Comparison of ENCODE assay signal across 9 cellular contexts in genomic region chr15:42137461-42138261, GRCh38. TPM values are rescaled to one million over a fixed set of nuclear protein-coding genes. Genes with fewer than 3 reads are reported as not detected.
DNase-seq lines count a peak whose midpoint lies in the region; ATAC-seq and TF ChIP-seq lines count a peak whose summit lies in the region.
"Had no signal": no experiment of that assay in that cellular context is flagged by ENCODE, and none has a peak within 500 bp of the region (broad histone marks: within the 10 kb centered on the region; RNA-seq: fewer than 3 reads in every experiment).

No MANE protein-coding gene starts in this region.

- DNase-seq in AG09309 (ENCODE audit: low read depth) (no peak), GM03348 (ENCODE audit: low spot score) (peak; percentile 79), NCI-H345 treated with DMSO at 0.1 percent for 48 hours (lab: John Stamatoyannopoulos, UW; ENCODE audit: unreplicated experiment) (peak; percentile 29), amniotic stem cell (lab: John Stamatoyannopoulos, UW) (peak; percentile 16), hepatic stellate cell (ENCODE audit: low spot score) (peak; percentile 62), stomach (peak; percentile 25)
- no peak for DNase-seq in effector CD4-positive, alpha-beta T cell

- no peak overlapping the region for H3K27ac ChIP-seq in stomach

- H3K27me3 ChIP-seq in stomach = no peaks in the 10 kb centered on the region

- no peaks in the 10 kb centered on the region for H3K4me1 ChIP-seq in stomach

- 47 to 53% (median 50%) methylated on average over 10 to 11 of the region's 11 CpGs for WGBS in stomach, 5 donors

- no peaks in the 10 kb centered on the region for H3K9me3 ChIP-seq in stomach

- no peak for ATAC-seq in GM21786 (IDR thresholded peaks at IDR 0.05; ENCODE audit: unreplicated experiment)

- intact Hi-C loops in stomach (cut with DNase I; ENCODE audit: low total_unique reads) = loop anchor here (5.0 kb wide), 1 partner anchor 70 kb away; no protein-coding TSS in a partner anchor

- H3K36me3 ChIP-seq in stomach = no peaks in the 10 kb centered on the region

- TF ChIP-seq POLR2A in stomach (IDR thresholded peaks at IDR 0.05) = no peak

- H3K4me3 ChIP-seq in AG09309 (ENCODE audit: control insufficient read depth, low read depth, low read length) (no peak overlapping the region), stomach (no peak overlapping the region)

- TF ChIP-seq EP300 in stomach (IDR thresholded peaks at IDR 0.05) = no peak

- TF ChIP-seq CTCF in AG09309 (IDR thresholded peaks at IDR 0.05; ENCODE audit: control insufficient read depth, insufficient read depth, low read depth, low read length, missing control alignments) (peak; percentile 64), stomach (IDR thresholded peaks at IDR 0.05) (peak in 5 of 7 experiments; percentile 33 to 59 (median 45))

RNA-seq across cellular contexts. Expression of gene PLA2G4F, which starts 18.8 kb away (rescaled TPM):
- 10 to 100 TPM in 4 of 5 donors, 1 to 10 TPM in 1; 3.5 to 41.4 (median 12.9) TPM for total RNA-seq in stomach
- polyA plus RNA-seq in stomach = 1 to 10 TPM; 1.9 to 4.7 (median 3.8) TPM
- polyA plus RNA-seq: IgD-negative memory B cell had no signal

RNA-seq across cellular contexts. Expression of gene PLA2G4D, which starts 43.3 kb away (rescaled TPM):
- 1 to 10 TPM in 2 of 5 donors, not detected in 3; 1.2 to 2.9 TPM for total RNA-seq in stomach
- polyA plus RNA-seq in stomach = 1 to 10 TPM in 1 of 3 donors, under 1 TPM in 1, not detected in 1; 0.18 to 3.2 TPM
- polyA plus RNA-seq: IgD-negative memory B cell had no signal

Comparison
In these comparisons a context has a peak if more than half of its experiments do, and no peak if none do; other contexts are left out.
1. DNase-seq: peak in GM03348 (single experiment), NCI-H345 treated with DMSO at 0.1 percent for 48 hours (single experiment), amniotic stem cell (single experiment), hepatic stellate cell (single experiment) and stomach (single experiment); none in AG09309 (single experiment) and effector CD4-positive, alpha-beta T cell (single experiment).